Comparison of ENCODE assay signal across 9 cellular contexts in genomic region chr17:38444151-38444550, GRCh38. TPM values are rescaled to one million over a fixed set of nuclear protein-coding genes. Genes with fewer than 3 reads are reported as not detected.
A peak's percentile ranks its signal among the peaks of the same experiment; 100 is the strongest.
DNase-seq lines count a peak whose midpoint lies in the region; ATAC-seq, FAIRE-seq and TF ChIP-seq lines count a peak whose summit lies in the region.
"Had no signal": no experiment of that assay in that cellular context is flagged by ENCODE, and none has a peak within 500 bp of the region (broad histone marks: within the 10 kb centered on the region; RNA-seq: fewer than 3 reads in every experiment).

No MANE protein-coding gene starts in this region.

- H3K27me3 Mint-ChIP-seq in T-helper 2 cell treated with Interferon-gamma antibody and Interleukin-4, amounts not matched to agents 5 μg/mL and 100 μg/mL, for 36 hours (ENCODE audit: low read depth): peaks cover 8% of the 10 kb centered on the region
- H3K27me3 Mint-ChIP-seq in astrocyte (ENCODE audit: low read depth, unreplicated experiment): no peaks in the 10 kb centered on the region

- H3K4me1 Mint-ChIP-seq in T-helper 2 cell treated with Interferon-gamma antibody and Interleukin-4, amounts not matched to agents 5 μg/mL and 100 μg/mL, for 36 hours (ENCODE audit: low read depth): peaks cover 2% of the 10 kb centered on the region
- H3K4me1 Mint-ChIP-seq in astrocyte (ENCODE audit: low read depth, unreplicated experiment): peaks cover 25% of the 10 kb centered on the region

- no peak overlapping the region for H3K4me3 ChIP-seq in GM12865 (ENCODE audit: low read depth, low read length)
- H3K4me3 ChIP-seq in astrocyte (ENCODE audit: insufficient read depth, low read depth, low read length): no peak overlapping the region
- no peak overlapping the region for H3K4me3 ChIP-seq in iPS-20b (ENCODE audit: low read length)
- peak overlapping the region in 2 of 8 donors; percentile 6 to 21 for H3K4me3 ChIP-seq in spleen

- no peaks in the 10 kb centered on the region for H3K36me3 ChIP-seq in astrocyte (ENCODE audit: insufficient read depth, low read length)
- no peaks in the 10 kb centered on the region; the same call in 1 of the 2 replicates for H3K36me3 ChIP-seq in iPS-20b (ENCODE audit: insufficient read depth, low read depth, low read length)
- no peaks in the 10 kb centered on the region for H3K36me3 ChIP-seq in spleen

- peaks cover 58% of the 10 kb centered on the region for H4K20me1 ChIP-seq in astrocyte (ENCODE audit: insufficient read depth, low read length)

- H3K27ac ChIP-seq in astrocyte (ENCODE audit: low read depth, low read length) (no peak overlapping the region), iPS-20b (ENCODE audit: low read length) (no peak overlapping the region), spleen (peak overlapping the region in 4 of 8 donors; percentile 14 to 40 (median 34))
- H3K27ac ChIP-seq: epithelial cell of prostate had no signal

- H3K4me1 ChIP-seq in astrocyte (ENCODE audit: insufficient read depth, low read length): peaks cover 30% of the 10 kb centered on the region
- peaks cover 36% of the 10 kb centered on the region; the same call in 1 of the 2 replicates for H3K4me1 ChIP-seq in iPS-20b (ENCODE audit: insufficient read depth, low read length)
- peaks cover 29 to 97% (median 56%) of the 10 kb centered on the region in 6 donors for H3K4me1 ChIP-seq in spleen

- TF ChIP-seq CTCF in GM12865 (IDR thresholded peaks at IDR 0.05; ENCODE audit: insufficient read depth, low read depth, low read length, missing control alignments) (peak; percentile 90), astrocyte (IDR thresholded peaks at IDR 0.05; ENCODE audit: insufficient read depth, low read depth, low read length) (peak; percentile 75), spleen (IDR thresholded peaks at IDR 0.05 in 8 of 11, conservative IDR thresholded peaks at IDR 0.05 in 3 of 11) (peak; percentile 67 to 91 (median 84))

- no peak overlapping the region for H2AFZ ChIP-seq in astrocyte (ENCODE audit: low read depth, low read length)

- intact Hi-C loops in spleen (cut with DNase I; ENCODE audit: low total_unique reads): no loop called here

- DNase-seq in GM12865 (ENCODE audit: low read depth) (peak; percentile 61), NCI-H1092 (lab: John Stamatoyannopoulos, UW) (peak; percentile 67), astrocyte (ENCODE audit: low read depth) (no peak), spleen (peak; percentile 89)
- peak; percentile 36 for DNase-seq in T-helper 2 cell treated with Interferon-gamma antibody and Interleukin-4, amounts not matched to agents 5 μg/mL and 100 μg/mL, for 36 hours (ENCODE audit: low spot score)

- H3K9ac ChIP-seq in astrocyte (ENCODE audit: low read length): no peak overlapping the region
- peak overlapping the region; percentile 41; the same call in 1 of the 2 replicates for H3K9ac ChIP-seq in iPS-20b (ENCODE audit: low read depth, low read length)

- no peak for TF ChIP-seq POLR2A in spleen (IDR thresholded peaks at IDR 0.05)

- no peaks in the 10 kb centered on the region for H3K9me3 Mint-ChIP-seq in T-helper 2 cell treated with Interferon-gamma antibody and Interleukin-4, amounts not matched to agents 5 μg/mL and 100 μg/mL, for 36 hours
- H3K9me3 Mint-ChIP-seq in astrocyte (ENCODE audit: unreplicated experiment): no peaks in the 10 kb centered on the region

- WGBS in spleen, 5 donors: 14 to 26% (median 15%) methylated on average over 11 to 14 of the region's 14 CpGs

- H3K4me3 Mint-ChIP-seq in T-helper 2 cell treated with Interferon-gamma antibody and Interleukin-4, amounts not matched to agents 5 μg/mL and 100 μg/mL, for 36 hours: no peak overlapping the region
- no peak overlapping the region for H3K4me3 Mint-ChIP-seq in astrocyte (ENCODE audit: unreplicated experiment)

- no peaks in the 10 kb centered on the region for H3K36me3 Mint-ChIP-seq in T-helper 2 cell treated with Interferon-gamma antibody and Interleukin-4, amounts not matched to agents 5 μg/mL and 100 μg/mL, for 36 hours (ENCODE audit: low read depth)
- peaks cover 12% of the 10 kb centered on the region for H3K36me3 Mint-ChIP-seq in astrocyte (ENCODE audit: low read depth, unreplicated experiment)

- H3K4me2 ChIP-seq in astrocyte (ENCODE audit: low read length): peak overlapping the region; percentile 38

- H3K9me3 ChIP-seq in astrocyte (ENCODE audit: insufficient read depth, low read depth, low read length): no peaks in the 10 kb centered on the region
- H3K9me3 ChIP-seq in iPS-20b (ENCODE audit: insufficient read depth, low read depth, low read length): no peaks in the 10 kb centered on the region
- no peaks in the 10 kb centered on the region for H3K9me3 ChIP-seq in spleen

- no peak overlapping the region for H3K27ac Mint-ChIP-seq in T-helper 2 cell treated with Interferon-gamma antibody and Interleukin-4, amounts not matched to agents 5 μg/mL and 100 μg/mL, for 36 hours
- no peak overlapping the region for H3K27ac Mint-ChIP-seq in astrocyte (ENCODE audit: unreplicated experiment)

- ATAC-seq in HG02973 (IDR thresholded peaks at IDR 0.05; ENCODE audit: unreplicated experiment): no peak
- no peak for ATAC-seq in GM21825 (IDR thresholded peaks at IDR 0.05; ENCODE audit: unreplicated experiment)

- no peak for FAIRE-seq in astrocyte (lab: Jason Lieb, UNC)

- H3K27me3 ChIP-seq in astrocyte (ENCODE audit: insufficient read depth, low read length) (no peaks in the 10 kb centered on the region), iPS-20b (ENCODE audit: insufficient read depth, low read length) (no peaks in the 10 kb centered on the region), spleen (replicated peaks in 1 of 7) (peaks cover 0 to 8% (median 0%) of the 10 kb centered on the region in 7 donors)

- H3K79me2 ChIP-seq in astrocyte (ENCODE audit: insufficient read depth, low read length): peaks cover 71% of the 10 kb centered on the region

RNA-seq across cellular contexts. Expression of gene ARHGAP23, which starts 15.9 kb away (rescaled TPM):
- 88.5 and 118 TPM in 2 replicates for total RNA-seq in astrocyte
- 100 to 1,000 TPM in 4 of 7 donors, 10 to 100 TPM in 3; 60.5 to 250 (median 109) TPM for total RNA-seq in spleen
- 10 to 100 TPM in 1 of 3 donors, 1 to 10 TPM in 2; 7.5 to 35.4 (median 9.0) TPM for polyA plus RNA-seq in spleen
